Comparison of ENCODE assay signal across 1 cellular context in the genomic region with DNA sequence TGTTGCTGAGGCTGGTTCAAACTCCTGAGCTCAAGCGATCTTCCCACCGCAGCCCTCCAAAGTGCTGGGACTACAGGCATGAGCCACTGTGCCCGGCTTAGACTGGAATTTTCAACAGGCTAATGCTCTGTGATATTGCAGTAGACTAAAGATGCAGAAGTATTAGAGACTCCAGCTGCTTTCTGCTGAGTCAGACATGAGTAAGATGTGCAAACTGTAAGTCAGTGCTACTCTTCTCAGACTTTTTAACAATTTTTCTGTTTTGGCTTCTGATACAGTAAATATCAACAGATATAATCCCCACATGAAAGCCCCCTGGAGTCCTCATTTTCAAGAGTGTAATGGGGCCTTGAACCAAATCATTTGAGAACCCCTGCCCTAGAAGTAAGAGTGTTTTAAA.
TF ChIP-seq lines count a peak whose summit lies in the region.

No MANE protein-coding gene starts in this region.

TF ChIP-seq in K562, 482 proteins besides CTCF, POLR2A, EP300 and RAD21 (continued from another document):
- TF ChIP-seq, protein P1, sequence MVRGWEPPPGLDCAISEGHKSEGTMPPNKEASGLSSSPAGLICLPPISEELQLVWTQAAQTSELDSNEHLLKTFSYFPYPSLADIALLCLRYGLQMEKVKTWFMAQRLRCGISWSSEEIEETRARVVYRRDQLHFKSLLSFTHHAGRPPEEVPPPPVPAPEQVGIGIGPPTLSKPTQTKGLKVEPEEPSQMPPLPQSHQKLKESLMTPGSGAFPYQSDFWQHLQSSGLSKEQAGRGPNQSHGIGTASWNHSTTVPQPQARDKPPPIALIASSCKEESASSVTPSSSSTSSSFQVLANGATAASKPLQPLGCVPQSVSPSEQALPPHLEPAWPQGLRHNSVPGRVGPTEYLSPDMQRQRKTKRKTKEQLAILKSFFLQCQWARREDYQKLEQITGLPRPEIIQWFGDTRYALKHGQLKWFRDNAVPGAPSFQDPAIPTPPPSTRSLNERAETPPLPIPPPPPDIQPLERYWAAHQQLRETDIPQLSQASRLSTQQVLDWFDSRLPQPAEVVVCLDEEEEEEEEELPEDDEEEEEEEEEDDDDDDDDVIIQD (CRISPR knock-in tag; IDR thresholded peaks at IDR 0.05) = no peak
- peak; percentile 96 for TF ChIP-seq MAFG (tag; conservative IDR thresholded peaks at IDR 0.05)
- TF ChIP-seq MAFK (IDR thresholded peaks at IDR 0.05; ENCODE audit: low read length) = peak; percentile 95
- peak; percentile 73 for TF ChIP-seq FOSL1 (tag; conservative IDR thresholded peaks at IDR 0.05)
- TF ChIP-seq CTBP1 (IDR thresholded peaks at IDR 0.05; ENCODE audit: borderline replicate concordance) = 0 out of 2 replicates have a peak, but pooled peaks have one; percentile 15
- peak; percentile 79; the same call in 1 of the 2 replicates for TF ChIP-seq BACH1 (tag; IDR thresholded peaks at IDR 0.05)
- TF ChIP-seq C11orf30 (IDR thresholded peaks at IDR 0.05; ENCODE audit: low read depth) = peak; percentile 97
- peak; percentile 98 for TF ChIP-seq ZNF316 (IDR thresholded peaks at IDR 0.05)
- TF ChIP-seq, protein P2, sequence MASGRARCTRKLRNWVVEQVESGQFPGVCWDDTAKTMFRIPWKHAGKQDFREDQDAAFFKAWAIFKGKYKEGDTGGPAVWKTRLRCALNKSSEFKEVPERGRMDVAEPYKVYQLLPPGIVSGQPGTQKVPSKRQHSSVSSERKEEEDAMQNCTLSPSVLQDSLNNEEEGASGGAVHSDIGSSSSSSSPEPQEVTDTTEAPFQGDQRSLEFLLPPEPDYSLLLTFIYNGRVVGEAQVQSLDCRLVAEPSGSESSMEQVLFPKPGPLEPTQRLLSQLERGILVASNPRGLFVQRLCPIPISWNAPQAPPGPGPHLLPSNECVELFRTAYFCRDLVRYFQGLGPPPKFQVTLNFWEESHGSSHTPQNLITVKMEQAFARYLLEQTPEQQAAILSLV (tag; IDR thresholded peaks at IDR 0.05) = no peak
- TF ChIP-seq, protein P3, sequence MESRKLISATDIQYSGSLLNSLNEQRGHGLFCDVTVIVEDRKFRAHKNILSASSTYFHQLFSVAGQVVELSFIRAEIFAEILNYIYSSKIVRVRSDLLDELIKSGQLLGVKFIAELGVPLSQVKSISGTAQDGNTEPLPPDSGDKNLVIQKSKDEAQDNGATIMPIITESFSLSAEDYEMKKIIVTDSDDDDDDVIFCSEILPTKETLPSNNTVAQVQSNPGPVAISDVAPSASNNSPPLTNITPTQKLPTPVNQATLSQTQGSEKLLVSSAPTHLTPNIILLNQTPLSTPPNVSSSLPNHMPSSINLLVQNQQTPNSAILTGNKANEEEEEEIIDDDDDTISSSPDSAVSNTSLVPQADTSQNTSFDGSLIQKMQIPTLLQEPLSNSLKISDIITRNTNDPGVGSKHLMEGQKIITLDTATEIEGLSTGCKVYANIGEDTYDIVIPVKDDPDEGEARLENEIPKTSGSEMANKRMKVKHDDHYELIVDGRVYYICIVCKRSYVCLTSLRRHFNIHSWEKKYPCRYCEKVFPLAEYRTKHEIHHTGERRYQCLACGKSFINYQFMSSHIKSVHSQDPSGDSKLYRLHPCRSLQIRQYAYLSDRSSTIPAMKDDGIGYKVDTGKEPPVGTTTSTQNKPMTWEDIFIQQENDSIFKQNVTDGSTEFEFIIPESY (CRISPR knock-in tag; IDR thresholded peaks at IDR 0.05) = no peak
- no peak for TF ChIP-seq RBFOX2 (IDR thresholded peaks at IDR 0.05; ENCODE audit: low read depth, low read length)
